ENCODE assay signal across 31 cellular contexts in genomic region chr5:30650311-30650710, GRCh38.
DNase-seq lines count a peak whose midpoint lies in the region; ATAC-seq and TF ChIP-seq lines count a peak whose summit lies in the region.
"Had no signal": no experiment of that assay in that cellular context is flagged by ENCODE, and none has a peak within 500 bp of the region (broad histone marks: within the 10 kb centered on the region; RNA-seq: fewer than 3 reads in every experiment).

No MANE protein-coding gene starts in this region.

- H3K4me2 ChIP-seq in GM23338 = no peak overlapping the region
- H3K4me2 ChIP-seq: smooth muscle cell had no signal

- H3K4me3 Mint-ChIP-seq in GM23338 = no peak overlapping the region
- H3K4me3 Mint-ChIP-seq in nephron progenitor cell = no peak overlapping the region
- H3K4me3 Mint-ChIP-seq in activated naive CD8-positive, alpha-beta T cell treated with anti-CD3 and anti-CD28 coated beads, Interleukin-2, amount 50 U/mL, for 24 hours = no peak overlapping the region
- H3K4me3 Mint-ChIP-seq: activated B cell treated with CpG ODN at 0.5 μM for 24 hours; activated CD8-positive, alpha-beta memory T cell treated with anti-CD3 and anti-CD28 coated beads, Interleukin-2, amount 10 ng/mL, durations not matched to agents 7 days and 5 days; brain; CD8-positive, alpha-beta memory T cell; stimulated activated naive CD8-positive, alpha-beta T cell treated with anti-CD3 and anti-CD28 coated beads, Interleukin-15, amount 100 ng/mL, for 72 hours had no signal

- H3K9me3 Mint-ChIP-seq in GM23338 = no peaks in the 10 kb centered on the region
- H3K9me3 Mint-ChIP-seq in nephron progenitor cell = no peaks in the 10 kb centered on the region
- H3K9me3 Mint-ChIP-seq in activated naive CD8-positive, alpha-beta T cell treated with anti-CD3 and anti-CD28 coated beads, Interleukin-2, amount 50 U/mL, for 24 hours = peaks cover 15% of the 10 kb centered on the region

- ATAC-seq in GM23338 (no peak), GM21529 (IDR thresholded peaks at IDR 0.05; ENCODE audit: unreplicated experiment) (no peak)
- no peak for ATAC-seq in activated naive CD8-positive, alpha-beta T cell treated with anti-CD3 and anti-CD28 coated beads, Interleukin-2, amount 50 U/mL, for 24 hours
- ATAC-seq: activated CD8-positive, alpha-beta memory T cell treated with anti-CD3 and anti-CD28 coated beads, Interleukin-2, amount 10 ng/mL, durations not matched to agents 7 days and 5 days; stimulated activated naive CD8-positive, alpha-beta T cell treated with anti-CD3 and anti-CD28 coated beads, Interleukin-15, amount 100 ng/mL, for 72 hours had no signal

- no peaks in the 10 kb centered on the region for H3K27me3 Mint-ChIP-seq in GM23338 (ENCODE audit: insufficient read depth, low read depth, poor library complexity)
- H3K27me3 Mint-ChIP-seq in nephron progenitor cell (ENCODE audit: low read depth, poor library complexity) = peaks cover 3% of the 10 kb centered on the region
- H3K27me3 Mint-ChIP-seq in activated naive CD8-positive, alpha-beta T cell treated with anti-CD3 and anti-CD28 coated beads, Interleukin-2, amount 50 U/mL, for 24 hours = no peaks in the 10 kb centered on the region
- H3K27me3 Mint-ChIP-seq: activated B cell treated with CpG ODN at 0.5 μM for 24 hours; activated CD8-positive, alpha-beta memory T cell treated with anti-CD3 and anti-CD28 coated beads, Interleukin-2, amount 10 ng/mL, durations not matched to agents 7 days and 5 days; brain; CD8-positive, alpha-beta memory T cell; stimulated activated naive CD8-positive, alpha-beta T cell treated with anti-CD3 and anti-CD28 coated beads, Interleukin-15, amount 100 ng/mL, for 72 hours had no signal

- H3K4me1 ChIP-seq in GM23338 (ENCODE audit: insufficient read depth) = no peaks in the 10 kb centered on the region
- H3K4me1 ChIP-seq: adrenal gland, left ventricle myocardium inferior had no signal

- no peaks in the 10 kb centered on the region for H3F3A ChIP-seq in GM23338 (replicated peaks; ENCODE audit: low read depth)

- H3K9me2 ChIP-seq in GM23338 (ENCODE audit: insufficient read depth) = no peaks in the 10 kb centered on the region

- no peaks in the 10 kb centered on the region for H4K20me1 ChIP-seq in GM23338 (replicated peaks; ENCODE audit: insufficient read depth)

- no peaks in the 10 kb centered on the region for H3K36me3 ChIP-seq in GM23338 (ENCODE audit: insufficient read depth)
- H3K36me3 ChIP-seq: adrenal gland, left ventricle myocardium inferior had no signal

- H3K4me1 Mint-ChIP-seq in GM23338 (no peaks in the 10 kb centered on the region), nephron progenitor cell (no peaks in the 10 kb centered on the region)
- no peaks in the 10 kb centered on the region for H3K4me1 Mint-ChIP-seq in activated naive CD8-positive, alpha-beta T cell treated with anti-CD3 and anti-CD28 coated beads, Interleukin-2, amount 50 U/mL, for 24 hours
- H3K4me1 Mint-ChIP-seq: activated B cell treated with CpG ODN at 0.5 μM for 24 hours; activated CD8-positive, alpha-beta memory T cell treated with anti-CD3 and anti-CD28 coated beads, Interleukin-2, amount 10 ng/mL, durations not matched to agents 7 days and 5 days; brain; CD8-positive, alpha-beta memory T cell; stimulated activated naive CD8-positive, alpha-beta T cell treated with anti-CD3 and anti-CD28 coated beads, Interleukin-15, amount 100 ng/mL, for 72 hours had no signal

- H3K79me2 ChIP-seq in GM23338 (replicated peaks; ENCODE audit: insufficient read depth) = no peaks in the 10 kb centered on the region

- H2AFZ ChIP-seq in GM23338 = no peak overlapping the region

- in situ Hi-C loops in SK-MEL-5 (cut with HindIII; ENCODE audit: low pct_unique_long_range_greater_than_20kb, low sequenced_read_pairs) = no loop called here

- DNase-seq in GM23338 (ENCODE audit: low spot score) (peak; percentile 24), LNCaP clone FGC (ENCODE audit: low read depth) (no peak), SK-MEL-5 (ENCODE audit: low read depth, low spot score) (peak; percentile 13), nephron progenitor cell (no peak), DMS114 treated with DMSO at 0.1 percent for 48 hours (lab: John Stamatoyannopoulos, UW; ENCODE audit: unreplicated experiment) (no peak), GM19240 (ENCODE audit: insufficient read length, low spot score) (no peak)
- DNase-seq in activated naive CD8-positive, alpha-beta T cell treated with anti-CD3 and anti-CD28 coated beads, Interleukin-2, amount 50 U/mL, for 24 hours = no peak
- DNase-seq: activated B cell treated with CpG ODN at 0.5 μM for 24 hours; activated CD8-positive, alpha-beta memory T cell treated with anti-CD3 and anti-CD28 coated beads, Interleukin-2, amount 10 ng/mL, durations not matched to agents 7 days and 5 days; activated T-cell treated with anti-CD3 and anti-CD28 coated beads, Interleukin-2, amount 50 U/mL, for 48 hours; adrenal gland; CD8-positive, alpha-beta memory T cell; cerebellar nuclear complex; DMS79; dorsolateral prefrontal cortex; GDM1; hypothalamus; left ventricle myocardium inferior; NCI-H2029 treated with DMSO at 0.1 percent for 48 hours; NCI-H345; nucleus accumbens; retina; SHP77; stimulated activated CD4-positive, alpha-beta T cell treated with anti-CD3 and anti-CD28 coated beads, Interleukin-1b, Interleukin-23, amount 100 ng/mL, for 48 hours; stimulated activated CD8-positive, alpha-beta memory T cell treated with anti-CD3 and anti-CD28 coated beads, Interleukin-4, amount 100 ng/mL, for 48 hours; stimulated activated naive CD8-positive, alpha-beta T cell treated with anti-CD3 and anti-CD28 coated beads, Interleukin-15, amount 100 ng/mL, for 72 hours; SW 1271; T1000 had no signal

- H3K27ac Mint-ChIP-seq in GM23338 = no peak overlapping the region
- H3K27ac Mint-ChIP-seq in nephron progenitor cell = peak overlapping the region; percentile 22
- no peak overlapping the region for H3K27ac Mint-ChIP-seq in activated naive CD8-positive, alpha-beta T cell treated with anti-CD3 and anti-CD28 coated beads, Interleukin-2, amount 50 U/mL, for 24 hours
- H3K27ac Mint-ChIP-seq: activated B cell treated with CpG ODN at 0.5 μM for 24 hours; activated CD8-positive, alpha-beta memory T cell treated with anti-CD3 and anti-CD28 coated beads, Interleukin-2, amount 10 ng/mL, durations not matched to agents 7 days and 5 days; brain; stimulated activated naive CD8-positive, alpha-beta T cell treated with anti-CD3 and anti-CD28 coated beads, Interleukin-15, amount 100 ng/mL, for 72 hours had no signal

- H3K27ac ChIP-seq in GM23338 (ENCODE audit: low read depth) = no peak overlapping the region
- H3K27ac ChIP-seq: adrenal gland, dorsolateral prefrontal cortex, left ventricle myocardium inferior had no signal

- H3K27me3 ChIP-seq in GM23338 (ENCODE audit: insufficient read depth) = no peaks in the 10 kb centered on the region
- H3K27me3 ChIP-seq: adrenal gland, dorsolateral prefrontal cortex had no signal

- no peak overlapping the region for H3K4me3 ChIP-seq in GM23338
- H3K4me3 ChIP-seq in LNCaP clone FGC (ENCODE audit: low read depth, low read length) = no peak overlapping the region
- H3K4me3 ChIP-seq: adrenal gland, dorsolateral prefrontal cortex, left ventricle myocardium inferior, smooth muscle cell had no signal

- TF ChIP-seq CTCF in GM23338 (conservative IDR thresholded peaks at IDR 0.05; ENCODE audit: low read depth in 2 of 2) (peak in 1 of 2 experiments; percentile 47; a peak in 2 of 4 replicates), LNCaP clone FGC (IDR thresholded peaks at IDR 0.05; ENCODE audit: control insufficient read depth, extremely low read depth, insufficient read depth) (peak; percentile 18; the same call in 1 of the 2 replicates), nephron progenitor cell (IDR thresholded peaks at IDR 0.05) (no peak)

- H3K36me3 Mint-ChIP-seq in GM23338 (ENCODE audit: low read depth) = no peaks in the 10 kb centered on the region
- H3K36me3 Mint-ChIP-seq in nephron progenitor cell (ENCODE audit: low read depth) = no peaks in the 10 kb centered on the region
- H3K36me3 Mint-ChIP-seq in activated naive CD8-positive, alpha-beta T cell treated with anti-CD3 and anti-CD28 coated beads, Interleukin-2, amount 50 U/mL, for 24 hours (ENCODE audit: low read depth) = no peaks in the 10 kb centered on the region
- H3K36me3 Mint-ChIP-seq: activated CD8-positive, alpha-beta memory T cell treated with anti-CD3 and anti-CD28 coated beads, Interleukin-2, amount 10 ng/mL, durations not matched to agents 7 days and 5 days; brain; CD8-positive, alpha-beta memory T cell had no signal

TF ChIP-seq in GM23338, 12 proteins besides CTCF, POLR2A, EP300 and RAD21 (continues in another document):
- TF ChIP-seq ETS1 (IDR thresholded peaks at IDR 0.05) (no peak), JUNB (IDR thresholded peaks at IDR 0.05; ENCODE audit: unreplicated experiment) (no peak), EZH2phosphoT487 (IDR thresholded peaks at IDR 0.05; ENCODE audit: unreplicated experiment) (no peak), CREB1 (CRISPR knock-in tag; IDR thresholded peaks at IDR 0.05; ENCODE audit: low read depth) (no peak), STAT1 (IDR thresholded peaks at IDR 0.05; ENCODE audit: unreplicated experiment) (no peak), POLR2AphosphoS5 (IDR thresholded peaks at IDR 0.05; ENCODE audit: low read depth) (no peak), ZNF114 (CRISPR knock-in tag; IDR thresholded peaks at IDR 0.05) (no peak)

Comparison
In these comparisons a context has a peak if more than half of its experiments do, and no peak if none do; other contexts are left out.
1. DNase-seq: peak in GM23338 (single experiment) and SK-MEL-5 (single experiment); none in LNCaP clone FGC (single experiment), nephron progenitor cell (single experiment), DMS114 treated with DMSO at 0.1 percent for 48 hours (single experiment), activated naive CD8-positive, alpha-beta T cell treated with anti-CD3 and anti-CD28 coated beads, Interleukin-2, amount 50 U/mL, for 24 hours (single experiment) and GM19240 (single experiment).